Comparison of ENCODE assay signal across 34 cellular contexts in genomic region chr1:209037064-209037463, GRCh38.
DNase-seq lines count a peak whose midpoint lies in the region; ATAC-seq, FAIRE-seq and TF ChIP-seq lines count a peak whose summit lies in the region.
"Had no signal": no experiment of that assay in that cellular context is flagged by ENCODE, and none has a peak within 500 bp of the region (broad histone marks: within the 10 kb centered on the region; RNA-seq: fewer than 3 reads in every experiment).

No MANE protein-coding gene starts in this region.

- TF ChIP-seq POLR2A in HepG2 (IDR thresholded peaks at IDR 0.05; ENCODE audit: insufficient read depth in 1 of 2, low read depth in 2 of 2, low read length in 2 of 2): no peak
- TF ChIP-seq POLR2A in right lobe of liver (IDR thresholded peaks at IDR 0.05): no peak

- H4K20me1 ChIP-seq in HepG2 (ENCODE audit: insufficient read depth, low read length): no peaks in the 10 kb centered on the region
- H4K20me1 ChIP-seq: BLaER1; BLaER1 treated with 17β-estradiol and CSF1 and Interleukin-3, amounts not matched to agents 10 nM and 100 nM had no signal

- H3K4me3 ChIP-seq in HepG2 (replicated peaks in 1 of 3; ENCODE audit: insufficient read depth in 1 of 3, low read depth in 2 of 3, low read length in 3 of 3) (no peak overlapping the region), right lobe of liver (no peak overlapping the region), HEK293 (ENCODE audit: low read depth, low read length) (no peak overlapping the region)
- H3K4me3 ChIP-seq: A549; BLaER1; BLaER1 treated with 17β-estradiol and CSF1 and Interleukin-3, amounts not matched to agents 10 nM and 100 nM had no signal

- TF ChIP-seq RAD21 in HepG2 (CRISPR knock-in tag; IDR thresholded peaks at IDR 0.05): no peak

- DNase-seq in HepG2 (ENCODE audit: low spot score) (no peak), right lobe of liver (no peak), glutamatergic neuron (no peak)
- DNase-seq: 8988T; ACHN; AML-193; BE2C; C1 segment of cervical spinal cord; Caco-2; Calu3; CD4-positive, alpha-beta memory T cell; CD4-positive, alpha-beta T cell; CD4-positive, CD25-positive, alpha-beta regulatory T cell; CD8-positive, alpha-beta memory T cell; CD8-positive, alpha-beta T cell; COR-L47; DMS 273 treated with DMSO at 0.1 percent for 48 hours; DMS153; DMS53; DMS79; DMS79 treated with DMSO at 0.1 percent for 48 hours; DND-41; EL had no signal

- no peak overlapping the region for H3K4me3 Mint-ChIP-seq in glutamatergic neuron (ENCODE audit: unreplicated experiment)
- H3K4me3 Mint-ChIP-seq: B cell; CD14-positive monocyte; CD4-positive, alpha-beta memory T cell; CD4-positive, alpha-beta T cell; CD4-positive, CD25-positive, alpha-beta regulatory T cell; CD8-positive, alpha-beta memory T cell; CD8-positive, alpha-beta T cell had no signal

- H3K27ac ChIP-seq in HepG2 (ENCODE audit: extremely low read length, insufficient read depth, low read length) (no peak overlapping the region), right lobe of liver (no peak overlapping the region), HEK293 (ENCODE audit: extremely low read depth, low read depth, low read length) (no peak overlapping the region)
- H3K27ac ChIP-seq: 22Rv1, A549, BLaER1, C4-2B had no signal

- TF ChIP-seq EP300 in HepG2 (IDR thresholded peaks at IDR 0.05; ENCODE audit: low read depth in 2 of 2, low read length in 2 of 2) (no peak), HepG2 (CRISPR knock-in tag; IDR thresholded peaks at IDR 0.05; ENCODE audit: borderline replicate concordance) (no peak)

- H3K36me3 ChIP-seq in HepG2 (replicated peaks in 1 of 2; ENCODE audit: control insufficient read depth in 1 of 2, insufficient read depth in 2 of 2, low read length in 2 of 2): no peaks in the 10 kb centered on the region
- H3K36me3 ChIP-seq in right lobe of liver: no peaks in the 10 kb centered on the region
- no peaks in the 10 kb centered on the region for H3K36me3 ChIP-seq in HEK293 (ENCODE audit: control insufficient read depth in 2 of 2, insufficient read depth in 1 of 2, low read length in 2 of 2)
- H3K36me3 ChIP-seq: BE2C; BLaER1; BLaER1 treated with 17β-estradiol and CSF1 and Interleukin-3, amounts not matched to agents 10 nM and 100 nM had no signal

- no peak overlapping the region for H3K9ac ChIP-seq in HepG2 (ENCODE audit: insufficient read depth, low read depth, low read length)
- H3K9ac ChIP-seq: BLaER1; BLaER1 treated with 17β-estradiol and CSF1 and Interleukin-3, amounts not matched to agents 10 nM and 100 nM had no signal

- H2AFZ ChIP-seq in HepG2 (ENCODE audit: low read length): no peak overlapping the region

- H3K4me2 ChIP-seq in HepG2 (ENCODE audit: low read depth, low read length): no peak overlapping the region
- H3K4me2 ChIP-seq: A549, BLaER1 had no signal

- no peaks in the 10 kb centered on the region for H3K36me3 Mint-ChIP-seq in glutamatergic neuron (ENCODE audit: unreplicated experiment)
- H3K36me3 Mint-ChIP-seq: CD14-positive monocyte; CD4-positive, alpha-beta memory T cell; CD4-positive, CD25-positive, alpha-beta regulatory T cell; CD8-positive, alpha-beta memory T cell; CD8-positive, alpha-beta T cell had no signal

- TF ChIP-seq CTCF in HepG2 (CRISPR knock-in tag; IDR thresholded peaks at IDR 0.05) (no peak), right lobe of liver (IDR thresholded peaks at IDR 0.05) (no peak), HEK293 (tag by site-specific recombination; IDR thresholded peaks at IDR 0.05) (no peak), glutamatergic neuron (IDR thresholded peaks at IDR 0.05; ENCODE audit: partially characterized antibody, unreplicated experiment) (no peak)

- no peak for ATAC-seq in HepG2
- no peak for ATAC-seq in right lobe of liver
- ATAC-seq in HG02759 (IDR thresholded peaks at IDR 0.05; ENCODE audit: unreplicated experiment): no peak
- ATAC-seq: A549; CD8-positive, alpha-beta T cell had no signal

- no peaks in the 10 kb centered on the region for H3K79me2 ChIP-seq in HepG2 (ENCODE audit: insufficient read depth, low read length)

- H3K4me1 Mint-ChIP-seq in glutamatergic neuron (ENCODE audit: low read depth, unreplicated experiment): no peaks in the 10 kb centered on the region
- H3K4me1 Mint-ChIP-seq: B cell; CD4-positive, alpha-beta memory T cell; CD4-positive, CD25-positive, alpha-beta regulatory T cell; CD8-positive, alpha-beta memory T cell had no signal

- in situ Hi-C loops in HepG2 (cut with HindIII; ENCODE audit: extremely low pct_ligation_motif_present, low pct_unique_long_range_greater_than_20kb): no loop called here

- no TSS peak for BruUV-seq in HepG2 (replicated peaks; lab: Mats Ljungman, UMichigan)

- H3K27me3 Mint-ChIP-seq in glutamatergic neuron (ENCODE audit: unreplicated experiment): no peaks in the 10 kb centered on the region
- H3K27me3 Mint-ChIP-seq: B cell; CD4-positive, CD25-positive, alpha-beta regulatory T cell had no signal

- no peaks in the 10 kb centered on the region for H3K27me3 ChIP-seq in HepG2 (ENCODE audit: control insufficient read depth in 1 of 2, insufficient read depth in 2 of 2, low read length in 2 of 2)
- no peaks in the 10 kb centered on the region for H3K27me3 ChIP-seq in right lobe of liver
- H3K27me3 ChIP-seq: BE2C; BLaER1; BLaER1 treated with 17β-estradiol and CSF1 and Interleukin-3, amounts not matched to agents 10 nM and 100 nM had no signal

- no peak for FAIRE-seq in HepG2 (lab: Jason Lieb, UNC)
- FAIRE-seq in G401.6 (lab: Jason Lieb, UNC): peak; percentile 68
- FAIRE-seq: A204.1, A549 had no signal

- CTCF ChIA-PET in HepG2 (lab: Yijun Ruan, JAX; ENCODE audit: low intra/inter-chr PET ratio, low total read pairs) (no interaction called here), HEK293 (lab: Yijun Ruan, JAX) (no interaction called here)

- H3K27ac Mint-ChIP-seq in glutamatergic neuron (ENCODE audit: unreplicated experiment): no peak overlapping the region
- H3K27ac Mint-ChIP-seq: B cell; CD14-positive monocyte; CD4-positive, alpha-beta memory T cell; CD4-positive, alpha-beta T cell; CD4-positive, CD25-positive, alpha-beta regulatory T cell; CD8-positive, alpha-beta memory T cell; CD8-positive, alpha-beta T cell had no signal

- intact Hi-C loops in HepG2 (cut with micrococcal nuclease; ENCODE audit: unreplicated experiment): no loop called here
- intact Hi-C loops in right lobe of liver (cut with DNase I): no loop called here

- WGBS in HepG2 (ENCODE audit: low lambda C conversion rate): 7% methylated on average over 1 of the region's 1 CpG
- WGBS in right lobe of liver (ENCODE audit: insufficient coverage, low coverage, low lambda C conversion rate, missing lambda C conversion rate): 81% methylated on average over 1 of the region's 1 CpG

- H3K9me3 ChIP-seq in HepG2 (ENCODE audit: low read length) (peaks cover 17% of the 10 kb centered on the region; the same call in 1 of the 2 replicates), right lobe of liver (no peaks in the 10 kb centered on the region), HEK293 (ENCODE audit: control insufficient read depth, insufficient read depth, low read depth, low read length) (no peaks in the 10 kb centered on the region)
- H3K9me3 ChIP-seq: A549; BE2C; BLaER1; BLaER1 treated with 17β-estradiol and CSF1 and Interleukin-3, amounts not matched to agents 10 nM and 100 nM; Caco-2 had no signal

- POLR2A ChIA-PET in HepG2 (lab: Yijun Ruan, JAX) (no interaction called here), HEK293 (lab: Yijun Ruan, JAX) (no interaction called here)

- H3K9me3 Mint-ChIP-seq in glutamatergic neuron (ENCODE audit: unreplicated experiment): no peaks in the 10 kb centered on the region
- H3K9me3 Mint-ChIP-seq: CD4-positive, alpha-beta memory T cell; CD8-positive, alpha-beta T cell had no signal

- no peaks in the 10 kb centered on the region for H3K4me1 ChIP-seq in HepG2 (ENCODE audit: insufficient read depth, low read length)
- H3K4me1 ChIP-seq in right lobe of liver: no peaks in the 10 kb centered on the region
- no peaks in the 10 kb centered on the region for H3K4me1 ChIP-seq in HEK293 (ENCODE audit: control insufficient read depth, insufficient read depth, low read length)

TF ChIP-seq in HEK293, 187 proteins besides CTCF, POLR2A, EP300 and RAD21:
- TF ChIP-seq ZFP41 (tag by site-specific recombination; IDR thresholded peaks at IDR 0.05; ENCODE audit: borderline replicate concordance) (no peak), ZNF660 (tag by site-specific recombination; IDR thresholded peaks at IDR 0.05) (no peak), ATF2 (tag by site-specific recombination; IDR thresholded peaks at IDR 0.05; ENCODE audit: low read depth) (peak; percentile 62), ZNF521 (tag by site-specific recombination; IDR thresholded peaks at IDR 0.05) (no peak), OVOL3 (tag by site-specific recombination; IDR thresholded peaks at IDR 0.05) (no peak), YY1 (tag by site-specific recombination; IDR thresholded peaks at IDR 0.05) (no peak), ZSCAN23 (tag by site-specific recombination; IDR thresholded peaks at IDR 0.05) (no peak)

Comparison
In these comparisons a context has a peak if more than half of its experiments do, and no peak if none do; other contexts are left out.
1. Of the 63 proteins assayed by ChIP-seq in both HepG2 and HEK293: peak only in HepG2: none; only in HEK293: ATF2; in both: none; in neither: 62.